8 cellular contexts compared by ENCODE assay signal in genomic region chr9:35071814-35072460, GRCh38. TPM values are rescaled to one million over a fixed set of nuclear protein-coding genes. Genes with fewer than 3 reads are reported as not detected.
DNase-seq lines count a peak whose midpoint lies in the region; ATAC-seq, FAIRE-seq and TF ChIP-seq lines count a peak whose summit lies in the region.

No MANE protein-coding gene starts in this region.

- H3K36me3 ChIP-seq in WERI-Rb-1: peaks cover 80% of the 10 kb centered on the region
- H3K36me3 ChIP-seq in mammary epithelial cell (ENCODE audit: insufficient read depth, low read length): peaks cover 14% of the 10 kb centered on the region
- H3K36me3 ChIP-seq in spleen: peaks cover 3 to 63% (median 15%) of the 10 kb centered on the region in 6 donors

- dilution Hi-C loops in mammary epithelial cell (cut with HindIII; ENCODE audit: low sequenced_read_pairs): no loop called here

- CTCF ChIA-PET in mammary epithelial cell (lab: Charles Lee; ENCODE audit: low non-redundant PET): interaction anchor here (0.5 to 1.3 kb wide), 4 partner anchors 21 to 172 kb away, joined by 3 to 12 read pairs (median 4); no protein-coding TSS in a partner anchor

- peak; percentile 48 for ATAC-seq in HG02973 (IDR thresholded peaks at IDR 0.05; ENCODE audit: unreplicated experiment)

- intact Hi-C loops in mammary epithelial cell (cut with micrococcal nuclease): loop anchor here (1.0 to 5.0 kb wide), 5 partner anchors 8 to 405 kb away; partner anchors contain the start of gene PIGO
- intact Hi-C loops in spleen (cut with DNase I; ENCODE audit: low total_unique reads): no loop called here

- H3K9ac ChIP-seq in mammary epithelial cell (ENCODE audit: insufficient read depth, low read length): peak overlapping the region; percentile 97

- DNase-seq in A172 (ENCODE audit: low spot score) (peak; percentile 61), GM18507 (ENCODE audit: extremely low spot score, insufficient read length, low read depth) (peak; percentile 53), NCI-H2081 (lab: John Stamatoyannopoulos, UW) (peak; percentile 72 to 85), WERI-Rb-1 (peak; percentile 84), mammary epithelial cell (peak; percentile 86), inferior parietal cortex (ENCODE audit: extremely low spot score) (peak; percentile 53), spleen (peak; percentile 97)

- H3K4me1 ChIP-seq in mammary epithelial cell (ENCODE audit: insufficient read depth, low read length) (peaks cover 34% of the 10 kb centered on the region), spleen (peaks cover 28 to 60% (median 48%) of the 10 kb centered on the region in 6 donors)

- in situ Hi-C loops in mammary epithelial cell (cut with MboI; ENCODE audit: low sequenced_read_pairs in 2 of 2): no loop called here

- FAIRE-seq in GM18507 (lab: Jason Lieb, UNC): peak; percentile 78

- peaks cover 64% of the 10 kb centered on the region for H3K79me2 ChIP-seq in mammary epithelial cell (ENCODE audit: insufficient read depth, low read length)

- peak overlapping the region; percentile 96 for H3K4me2 ChIP-seq in mammary epithelial cell (ENCODE audit: insufficient read depth, low read depth, low read length)

- H3K4me3 ChIP-seq in WERI-Rb-1 (ENCODE audit: low read depth, low read length) (peak overlapping the region; percentile 93), mammary epithelial cell (replicated peaks in 1 of 3; ENCODE audit: insufficient read depth in 1 of 3, low read depth in 2 of 3, low read length in 3 of 3) (peak overlapping the region; percentile 92 to 95 (median 94)), spleen (peak overlapping the region; percentile 69 to 96 (median 88))

- no peaks in the 10 kb centered on the region for H3K27me3 ChIP-seq in WERI-Rb-1 (ENCODE audit: insufficient read depth, low read depth, severe bottlenecking)
- no peaks in the 10 kb centered on the region for H3K27me3 ChIP-seq in mammary epithelial cell (ENCODE audit: insufficient read depth, low read length)
- no peaks in the 10 kb centered on the region for H3K27me3 ChIP-seq in spleen (replicated peaks in 1 of 7)

- H3K27ac ChIP-seq in WERI-Rb-1 (peak overlapping the region; percentile 97), mammary epithelial cell (ENCODE audit: insufficient read depth, low read depth, low read length) (peak overlapping the region; percentile 92), spleen (peak overlapping the region; percentile 98 to 100 (median 100))

- no TSS peak for BruUV-seq in mammary epithelial cell (replicated peaks; lab: Mats Ljungman, UMichigan)

- TF ChIP-seq POLR2A in spleen (IDR thresholded peaks at IDR 0.05): peak in 1 of 3 donors; percentile 69

- no peaks in the 10 kb centered on the region for H3K9me3 ChIP-seq in WERI-Rb-1 (ENCODE audit: severe bottlenecking)
- no peaks in the 10 kb centered on the region for H3K9me3 ChIP-seq in mammary epithelial cell (replicated peaks; ENCODE audit: insufficient read depth, low read length)
- no peaks in the 10 kb centered on the region for H3K9me3 ChIP-seq in spleen

- peak overlapping the region; percentile 81 for H2AFZ ChIP-seq in mammary epithelial cell (ENCODE audit: low read depth, low read length)

- WGBS in mammary epithelial cell (ENCODE audit: low coverage, missing lambda C conversion rate): 0% methylated on average over 25 of the region's 79 CpGs
- 0 to 1% (median 0%) methylated on average over 27 to 79 of the region's 79 CpGs for WGBS in spleen, 5 donors

- TF ChIP-seq CTCF in WERI-Rb-1 (IDR thresholded peaks at IDR 0.05; ENCODE audit: low read depth, low read length) (peak; percentile 62), mammary epithelial cell (conservative IDR thresholded peaks at IDR 0.05 in 1 of 2, IDR thresholded peaks at IDR 0.05 in 1 of 2; ENCODE audit: extremely low read depth in 1 of 2, insufficient read depth in 1 of 2, low read depth in 1 of 2, low read length in 2 of 2) (peak in 1 of 2 donors; percentile 38), spleen (IDR thresholded peaks at IDR 0.05 in 8 of 11, conservative IDR thresholded peaks at IDR 0.05 in 3 of 11) (peak in 9 of 11 experiments; percentile 21 to 62 (median 52))

- peaks cover 17% of the 10 kb centered on the region for H4K20me1 ChIP-seq in mammary epithelial cell (ENCODE audit: insufficient read depth, low read length)

RNA-seq across cellular contexts. Expression of gene VCP, which starts 0.5 kb away (rescaled TPM):
- 346 and 386 TPM in 2 replicates for total RNA-seq in A172 (2014; rRNA removed; shearing (Covaris generic))
- total RNA-seq in mammary epithelial cell (100 to 1,000 TPM; 284 to 291 TPM), spleen (100 to 1,000 TPM; 163 to 269 (median 194) TPM)
- polyA plus RNA-seq in mammary epithelial cell (310 TPM), spleen (10 to 100 TPM; 48.5 to 84.5 (median 67.2) TPM)
- 716 TPM for polyA minus RNA-seq in mammary epithelial cell

RNA-seq across cellular contexts. Expression of gene FANCG, which starts 7.8 kb away (rescaled TPM):
- total RNA-seq in A172 (2014; rRNA removed; shearing (Covaris generic)): 46.1 and 73.2 TPM in 2 replicates
- total RNA-seq in mammary epithelial cell (10 to 100 TPM in 1 of 2 donors, 1 to 10 TPM in 1; 7.0 to 41.7 TPM), spleen (10 to 100 TPM; 15.8 to 31.6 (median 22.6) TPM)
- polyA plus RNA-seq in mammary epithelial cell (22.0 TPM), spleen (10 to 100 TPM; 20.5 to 37.5 (median 26.3) TPM)
- polyA minus RNA-seq in mammary epithelial cell: 24.9 TPM

RNA-seq across cellular contexts. Expression of gene PIGO, which starts 24.5 kb away (rescaled TPM):
- total RNA-seq in A172 (2014; rRNA removed; shearing (Covaris generic)): 16.6 and 20.8 TPM in 2 replicates
- total RNA-seq in mammary epithelial cell (10 to 100 TPM; 17.8 to 33.3 TPM), spleen (10 to 100 TPM; 17.5 to 25.0 (median 21.0) TPM)
- polyA plus RNA-seq in mammary epithelial cell (32.4 TPM), spleen (10 to 100 TPM; 10.4 to 20.0 (median 19.7) TPM)
- 40.2 TPM for polyA minus RNA-seq in mammary epithelial cell

RNA-seq across cellular contexts. Expression of gene STOML2, which starts 31.0 kb away (rescaled TPM):
- total RNA-seq in A172 (2014; rRNA removed; shearing (Covaris generic)): 102 and 110 TPM in 2 replicates
- total RNA-seq in mammary epithelial cell: 100 to 1,000 TPM; 131 to 132 TPM
- polyA plus RNA-seq in mammary epithelial cell: 176 TPM
- 162 TPM for polyA minus RNA-seq in mammary epithelial cell
- total RNA-seq in spleen: 10 to 100 TPM; 54.2 to 75.5 (median 58.7) TPM
- 10 to 100 TPM; 56.9 to 80.7 (median 72.0) TPM for polyA plus RNA-seq in spleen

RNA-seq across cellular contexts. Expression of gene ATOSB, which starts 43.7 kb away (rescaled TPM):
- 20.3 and 26.3 TPM in 2 replicates for total RNA-seq in A172 (2014; rRNA removed; shearing (Covaris generic))
- total RNA-seq in mammary epithelial cell (10 to 100 TPM; 33.7 to 43.1 TPM), spleen (10 to 100 TPM; 30.9 to 45.0 (median 35.2) TPM)
- polyA plus RNA-seq in mammary epithelial cell (38.1 TPM), spleen (10 to 100 TPM in 2 of 3 donors, 1 to 10 TPM in 1; 8.7 to 24.0 (median 23.3) TPM)
- polyA minus RNA-seq in mammary epithelial cell: 35.6 TPM

Comparison
In these comparisons a context has a peak if more than half of its experiments do, and no peak if none do; other contexts are left out.
1. Peak in every context shown above with its lines: DNase-seq, ATAC-seq, H3K4me3 ChIP-seq and H3K27ac ChIP-seq.